In genomic region chr4:122812823-122813222, GRCh38 we compare ENCODE assay signal across 1 cellular context. TPM values are rescaled to one million over a fixed set of nuclear protein-coding genes. Genes with fewer than 3 reads are reported as not detected.
"Had no signal": no experiment of that assay in that cellular context is flagged by ENCODE, and none has a peak within 500 bp of the region (broad histone marks: within the 10 kb centered on the region; RNA-seq: fewer than 3 reads in every experiment).

No MANE protein-coding gene starts in this region.

RNA-seq across cellular contexts. Expression of gene FGF2, which starts 13.8 kb away (rescaled TPM):
- total RNA-seq: natural killer cell had no signal
